1 cellular context compared by ENCODE assay signal in genomic region chr6:11111769-11112437, GRCh38.
TF ChIP-seq lines count a peak whose summit lies in the region.

No MANE protein-coding gene starts in this region.

TF ChIP-seq in K562, 482 proteins besides CTCF, POLR2A, EP300 and RAD21 (continued from another document and continues in another):
- no peak for TF ChIP-seq AFF4 (CRISPR knock-in tag; IDR thresholded peaks at IDR 0.05)
- no peak for TF ChIP-seq SAFB (IDR thresholded peaks at IDR 0.05; ENCODE audit: borderline replicate concordance, low read depth, low read length)
- 0 out of 2 replicates have a peak, but pooled peaks have one; percentile 37 for TF ChIP-seq SOX6 (IDR thresholded peaks at IDR 0.05)
- no peak for TF ChIP-seq SP2 (IDR thresholded peaks at IDR 0.05; ENCODE audit: extremely low read depth, low read depth, low read length, poor library complexity, severe bottlenecking)
- no peak for TF ChIP-seq RBM25 (IDR thresholded peaks at IDR 0.05; ENCODE audit: low read depth, low read length, severe bottlenecking)
- TF ChIP-seq ZNF408 (CRISPR knock-in tag; IDR thresholded peaks at IDR 0.05; ENCODE audit: low read depth), result no peak
- TF ChIP-seq ETV5 (CRISPR knock-in tag; IDR thresholded peaks at IDR 0.05; ENCODE audit: low read depth), result no peak
- TF ChIP-seq HMBOX1 (IDR thresholded peaks at IDR 0.05), result peak; percentile 44; the same call in 1 of the 2 replicates
- TF ChIP-seq ASH1L (IDR thresholded peaks at IDR 0.05; ENCODE audit: borderline replicate concordance, low read depth, partially characterized antibody), result no peak
- TF ChIP-seq MYC (IDR thresholded peaks at IDR 0.05; ENCODE audit: low read depth, low read length), result no peak
- no peak for TF ChIP-seq MYC (CRISPR knock-in tag; IDR thresholded peaks at IDR 0.05; ENCODE audit: borderline replicate concordance, low read depth)
- TF ChIP-seq MLLT1 (IDR thresholded peaks at IDR 0.05), result no peak
- no peak for TF ChIP-seq PCBP1 (IDR thresholded peaks at IDR 0.05; ENCODE audit: low read depth, low read length, poor library complexity, severe bottlenecking)
- no peak for TF ChIP-seq HNRNPLL (IDR thresholded peaks at IDR 0.05; ENCODE audit: low read depth, low read length, poor library complexity, severe bottlenecking)
- peak; percentile 52 for TF ChIP-seq TFAP4 (CRISPR knock-in tag; IDR thresholded peaks at IDR 0.05; ENCODE audit: borderline replicate concordance)
- no peak for TF ChIP-seq ZNF584 (CRISPR knock-in tag; IDR thresholded peaks at IDR 0.05; ENCODE audit: low read depth)
- no peak for TF ChIP-seq ZNF398 (CRISPR knock-in tag; IDR thresholded peaks at IDR 0.05)
- TF ChIP-seq NRF1 (conservative IDR thresholded peaks at IDR 0.05 in 1 of 2, IDR thresholded peaks at IDR 0.05 in 1 of 2), result peak; percentile 95
- TF ChIP-seq ZNF518B (CRISPR knock-in tag; IDR thresholded peaks at IDR 0.05), result no peak
- peak; percentile 37; the same call in 1 of the 2 replicates for TF ChIP-seq CBX1 (IDR thresholded peaks at IDR 0.05; ENCODE audit: low read depth)
- TF ChIP-seq ARID1B (IDR thresholded peaks at IDR 0.05), result peak; percentile 20; the same call in 1 of the 2 replicates
- no peak for TF ChIP-seq ZBTB11 (CRISPR knock-in tag; IDR thresholded peaks at IDR 0.05)
- TF ChIP-seq PATZ1 (CRISPR knock-in tag; IDR thresholded peaks at IDR 0.05; ENCODE audit: borderline replicate concordance), result no peak
- no peak for TF ChIP-seq MTA3 (IDR thresholded peaks at IDR 0.05; ENCODE audit: borderline replicate concordance)
- no peak for TF ChIP-seq ZNF263 (CRISPR knock-in tag; IDR thresholded peaks at IDR 0.05; ENCODE audit: borderline replicate concordance)
- TF ChIP-seq CEBPB (tag; IDR thresholded peaks at IDR 0.05), result peak; percentile 80
- TF ChIP-seq CBX3 (IDR thresholded peaks at IDR 0.05; ENCODE audit: borderline replicate concordance in 1 of 2, low read length in 2 of 2), result no peak
- TF ChIP-seq PBX2 (CRISPR knock-in tag; IDR thresholded peaks at IDR 0.05; ENCODE audit: low read depth), result no peak
- TF ChIP-seq PBX2 (tag; conservative IDR thresholded peaks at IDR 0.05; ENCODE audit: low read depth), result no peak
- no peak for TF ChIP-seq ZNF778 (CRISPR knock-in tag; IDR thresholded peaks at IDR 0.05)
- no peak for TF ChIP-seq KDM4B (IDR thresholded peaks at IDR 0.05; ENCODE audit: borderline replicate concordance in 2 of 2, low read depth in 1 of 2)
- no peak for TF ChIP-seq HDAC8 (tag; IDR thresholded peaks at IDR 0.05)
- no peak for TF ChIP-seq RAD51 (IDR thresholded peaks at IDR 0.05; ENCODE audit: borderline replicate concordance, low read depth)
- no peak for TF ChIP-seq HNRNPL (IDR thresholded peaks at IDR 0.05; ENCODE audit: low read depth, low read length)
- TF ChIP-seq KDM5B (IDR thresholded peaks at IDR 0.05; ENCODE audit: insufficient replicate concordance, low read depth, low read length), result no peak
- no peak for TF ChIP-seq MAFG (tag; conservative IDR thresholded peaks at IDR 0.05)
- peak; percentile 42 for TF ChIP-seq EP400 (IDR thresholded peaks at IDR 0.05)
- peak; percentile 49 for TF ChIP-seq TEAD4 (IDR thresholded peaks at IDR 0.05; ENCODE audit: low read length)
- TF ChIP-seq TEAD4 (CRISPR knock-in tag; IDR thresholded peaks at IDR 0.05; ENCODE audit: borderline replicate concordance), result no peak
